9 cellular contexts compared by ENCODE assay signal in genomic region chr1:10941891-10942541, GRCh38.
DNase-seq lines count a peak whose midpoint lies in the region; ATAC-seq and TF ChIP-seq lines count a peak whose summit lies in the region.
"Had no signal": no experiment of that assay in that cellular context is flagged by ENCODE, and none has a peak within 500 bp of the region (broad histone marks: within the 10 kb centered on the region; RNA-seq: fewer than 3 reads in every experiment).

No MANE protein-coding gene starts in this region.

- H3K27ac Mint-ChIP-seq in endodermal cell (no peak overlapping the region), naive B cell (no peak overlapping the region)
- H3K27ac Mint-ChIP-seq: dendritic cell treated with granulocyte-macrophage colony-stimulating factor and Interleukin-4, amounts not matched to agents 40 ng/mL and 50 ng/mL, for 4 days had no signal

- H3K36me3 Mint-ChIP-seq in endodermal cell (ENCODE audit: low read depth) = no peaks in the 10 kb centered on the region
- H3K36me3 Mint-ChIP-seq in naive B cell = peaks cover 0 to 7% of the 10 kb centered on the region in 2 donors

- H3K9me3 Mint-ChIP-seq in endodermal cell (no peaks in the 10 kb centered on the region), naive B cell (no peaks in the 10 kb centered on the region)
- H3K9me3 Mint-ChIP-seq: dendritic cell treated with granulocyte-macrophage colony-stimulating factor and Interleukin-4, amounts not matched to agents 40 ng/mL and 50 ng/mL, for 4 days had no signal

- ATAC-seq in naive B cell (ENCODE audit: low read depth in 2 of 2) (peak in 1 of 2 donors; percentile 52), HG03139 (IDR thresholded peaks at IDR 0.05; ENCODE audit: unreplicated experiment) (no peak)

- H3K27ac ChIP-seq in endodermal cell (ENCODE audit: low read depth, low read length) = no peak overlapping the region

- DNase-seq in GM03348 (ENCODE audit: low spot score) (peak; percentile 92), LoVo (ENCODE audit: low spot score) (peak; percentile 37), endodermal cell (peak; percentile 93), naive B cell (peak; percentile 35), superior temporal gyrus (ENCODE audit: extremely low spot score) (peak; percentile 44), globus pallidus (ENCODE audit: low spot score) (no peak)
- peak; percentile 40 to 52 for DNase-seq in activated CD4-positive, alpha-beta T cell treated with anti-CD3 and anti-CD28 coated beads, Interleukin-2, amount 50 U/mL, for 24 hours (ENCODE audit: low read depth in 1 of 2, low spot score in 1 of 2)

- 17 to 19% methylated on average over 15 to 21 of the region's 21 CpGs for WGBS in endodermal cell (ENCODE audit: insufficient coverage in 1 of 2, insufficient read length in 1 of 2), 2 experiments

- H3K9me3 ChIP-seq in endodermal cell (ENCODE audit: control insufficient read depth, low read length) = no peaks in the 10 kb centered on the region

- no peak overlapping the region for H3K9ac ChIP-seq in endodermal cell (ENCODE audit: extremely low read depth, low read length, poor library complexity, severe bottlenecking)

- peaks cover 7% of the 10 kb centered on the region for H3K27me3 Mint-ChIP-seq in endodermal cell (ENCODE audit: insufficient read depth)
- peaks cover 35 to 72% (median 52%) of the 10 kb centered on the region in 3 donors for H3K27me3 Mint-ChIP-seq in naive B cell

- no peaks in the 10 kb centered on the region for H3K4me1 ChIP-seq in endodermal cell (ENCODE audit: control insufficient read depth, insufficient read depth, low read length)

- no peaks in the 10 kb centered on the region for H3K36me3 ChIP-seq in endodermal cell (ENCODE audit: control insufficient read depth, insufficient read depth, low read length)

- H3K4me3 Mint-ChIP-seq in endodermal cell (no peak overlapping the region), naive B cell (peak overlapping the region in 1 of 8 donors; percentile 29)
- H3K4me3 Mint-ChIP-seq: dendritic cell treated with granulocyte-macrophage colony-stimulating factor and Interleukin-4, amounts not matched to agents 40 ng/mL and 50 ng/mL, for 4 days had no signal

- TF ChIP-seq CTCF in endodermal cell (conservative IDR thresholded peaks at IDR 0.05) = peak; percentile 98

- no peaks in the 10 kb centered on the region for H3K27me3 ChIP-seq in endodermal cell (ENCODE audit: control insufficient read depth, insufficient read depth, low read length, poor library complexity, severe bottlenecking)

- peaks cover 7% of the 10 kb centered on the region for H3K4me1 Mint-ChIP-seq in endodermal cell
- H3K4me1 Mint-ChIP-seq in naive B cell = peaks cover 9 to 37% (median 36%) of the 10 kb centered on the region in 3 donors

- H3K4me3 ChIP-seq in endodermal cell (ENCODE audit: low read length) = no peak overlapping the region
